ENCODE assay signal across 8 cellular contexts in genomic region chr11:107741044-107741823, GRCh38. TPM values are rescaled to one million over a fixed set of nuclear protein-coding genes. Genes with fewer than 3 reads are reported as not detected.
DNase-seq lines count a peak whose midpoint lies in the region; ATAC-seq and TF ChIP-seq lines count a peak whose summit lies in the region.

No MANE protein-coding gene starts in this region.

- intact Hi-C loops in heart left ventricle (cut with DNase I): no loop called here
- intact Hi-C loops in left cardiac atrium (cut with DNase I): no loop called here
- intact Hi-C loops in lower lobe of right lung (cut with DNase I): no loop called here
- intact Hi-C loops in activated T-helper 2 cell treated with anti-CD3 and anti-CD28 coated beads, Interferon-gamma antibody, Interleukin-2, Interleukin-4, amounts not matched to agents 10 μg/mL and 5 μg/mL and 100 μg/mL, durations not matched to agents 14 hours and 24 hours and 36 hours (cut with micrococcal nuclease): loop anchor here (2.0 kb wide), 1 partner anchor 158 kb away; no protein-coding TSS in a partner anchor

- TF ChIP-seq CTCF in heart left ventricle (IDR thresholded peaks at IDR 0.05) (peak in 10 of 12 donors; percentile 14 to 55 (median 30)), lower lobe of right lung (IDR thresholded peaks at IDR 0.05) (peak; percentile 32)

- H3K4me3 Mint-ChIP-seq in activated T-helper 2 cell treated with anti-CD3 and anti-CD28 coated beads, Interferon-gamma antibody, Interleukin-2, Interleukin-4, amounts not matched to agents 10 μg/mL and 5 μg/mL and 100 μg/mL, durations not matched to agents 14 hours and 24 hours and 36 hours (ENCODE audit: low read depth): no peak overlapping the region

- H4K20me1 ChIP-seq in Karpas-422 (ENCODE audit: insufficient read depth, low read depth, low read length): no peaks in the 10 kb centered on the region

- no peak for DNase-seq in heart left ventricle
- no peak for DNase-seq in left cardiac atrium
- DNase-seq in Karpas-422: peak; percentile 90
- peak; percentile 41 for DNase-seq in amniotic epithelial cell (ENCODE audit: low read depth)
- peak; percentile 61 for DNase-seq in lower lobe of right lung
- no peak for DNase-seq in activated T-helper 2 cell treated with anti-CD3 and anti-CD28 coated beads, Interferon-gamma antibody, Interleukin-2, Interleukin-4, amounts not matched to agents 10 μg/mL and 5 μg/mL and 100 μg/mL, durations not matched to agents 14 hours and 24 hours and 36 hours (ENCODE audit: low spot score)

- H2AFZ ChIP-seq in Karpas-422 (ENCODE audit: low read length): peak overlapping the region; percentile 60

- no peaks in the 10 kb centered on the region for H3K36me3 Mint-ChIP-seq in activated T-helper 2 cell treated with anti-CD3 and anti-CD28 coated beads, Interferon-gamma antibody, Interleukin-2, Interleukin-4, amounts not matched to agents 10 μg/mL and 5 μg/mL and 100 μg/mL, durations not matched to agents 14 hours and 24 hours and 36 hours (ENCODE audit: low read depth)

- H3K4me1 ChIP-seq in heart left ventricle: no peaks in the 10 kb centered on the region
- no peaks in the 10 kb centered on the region for H3K4me1 ChIP-seq in Karpas-422 (ENCODE audit: low read length)
- no peaks in the 10 kb centered on the region for H3K4me1 ChIP-seq in lower lobe of right lung

- H3K27ac Mint-ChIP-seq in activated T-helper 2 cell treated with anti-CD3 and anti-CD28 coated beads, Interferon-gamma antibody, Interleukin-2, Interleukin-4, amounts not matched to agents 10 μg/mL and 5 μg/mL and 100 μg/mL, durations not matched to agents 14 hours and 24 hours and 36 hours: no peak overlapping the region

- no peak overlapping the region for H3K9ac ChIP-seq in Karpas-422 (ENCODE audit: low read length)

- no peak overlapping the region for H3K4me2 ChIP-seq in Karpas-422 (ENCODE audit: low read depth, low read length, poor library complexity, severe bottlenecking)

- 44 to 52% (median 47%) methylated on average over 6 to 7 of the region's 7 CpGs for WGBS in heart left ventricle, 4 donors

- H3K4me3 ChIP-seq in heart left ventricle: no peak overlapping the region
- H3K4me3 ChIP-seq in Karpas-422 (ENCODE audit: low read length): no peak overlapping the region
- no peak overlapping the region for H3K4me3 ChIP-seq in lower lobe of right lung

- H3K9me2 ChIP-seq in Karpas-422 (replicated peaks; ENCODE audit: insufficient read depth, low read length): no peaks in the 10 kb centered on the region

- no peak for TF ChIP-seq POLR2A in heart left ventricle (IDR thresholded peaks at IDR 0.05)

- no peaks in the 10 kb centered on the region for H3K79me2 ChIP-seq in Karpas-422 (ENCODE audit: low read length)

- H3K27me3 Mint-ChIP-seq in activated T-helper 2 cell treated with anti-CD3 and anti-CD28 coated beads, Interferon-gamma antibody, Interleukin-2, Interleukin-4, amounts not matched to agents 10 μg/mL and 5 μg/mL and 100 μg/mL, durations not matched to agents 14 hours and 24 hours and 36 hours (ENCODE audit: low read depth): peaks cover 16% of the 10 kb centered on the region

- peaks cover 1% of the 10 kb centered on the region for H3K4me1 Mint-ChIP-seq in activated T-helper 2 cell treated with anti-CD3 and anti-CD28 coated beads, Interferon-gamma antibody, Interleukin-2, Interleukin-4, amounts not matched to agents 10 μg/mL and 5 μg/mL and 100 μg/mL, durations not matched to agents 14 hours and 24 hours and 36 hours (ENCODE audit: low read depth)

- H3K27ac ChIP-seq in heart left ventricle: no peak overlapping the region
- H3K27ac ChIP-seq in Karpas-422 (ENCODE audit: low read length): no peak overlapping the region
- H3K27ac ChIP-seq in lower lobe of right lung: no peak overlapping the region

- H3K36me3 ChIP-seq in heart left ventricle (no peaks in the 10 kb centered on the region), Karpas-422 (ENCODE audit: insufficient read depth, low read length) (no peaks in the 10 kb centered on the region), lower lobe of right lung (no peaks in the 10 kb centered on the region)

- ATAC-seq in heart left ventricle: no peak
- ATAC-seq in left cardiac atrium: no peak
- peak; percentile 72 for ATAC-seq in GM21737 (IDR thresholded peaks at IDR 0.05; ENCODE audit: unreplicated experiment)
- peak; percentile 83 to 94 for ATAC-seq in lower lobe of right lung
- no peak for ATAC-seq in HG03135 (IDR thresholded peaks at IDR 0.05; ENCODE audit: unreplicated experiment)

- H3K9me3 ChIP-seq in heart left ventricle: peaks cover 0 to 9% (median 0%) of the 10 kb centered on the region in 12 donors
- no peaks in the 10 kb centered on the region for H3K9me3 ChIP-seq in Karpas-422 (ENCODE audit: low read length)
- no peaks in the 10 kb centered on the region for H3K9me3 ChIP-seq in lower lobe of right lung

- peaks cover 0 to 8% (median 0%) of the 10 kb centered on the region in 9 donors for H3K27me3 ChIP-seq in heart left ventricle
- H3K27me3 ChIP-seq in Karpas-422 (ENCODE audit: low read length): no peaks in the 10 kb centered on the region
- no peaks in the 10 kb centered on the region for H3K27me3 ChIP-seq in lower lobe of right lung (ENCODE audit: low read depth)

- H3K9me3 Mint-ChIP-seq in activated T-helper 2 cell treated with anti-CD3 and anti-CD28 coated beads, Interferon-gamma antibody, Interleukin-2, Interleukin-4, amounts not matched to agents 10 μg/mL and 5 μg/mL and 100 μg/mL, durations not matched to agents 14 hours and 24 hours and 36 hours: no peaks in the 10 kb centered on the region

RNA-seq across cellular contexts. Expression of gene SLN, which starts 29.4 kb away (rescaled TPM):
- total RNA-seq in heart left ventricle (10 to 100 TPM in 1 of 9 donors, 1 to 10 TPM in 8; 1.1 to 27.6 (median 2.6) TPM), left cardiac atrium (100 to 1,000 TPM; 427 to 669 TPM), lower lobe of right lung (0.92 TPM)
- polyA plus RNA-seq in heart left ventricle: 10 to 100 TPM in 1 of 2 donors, 1 to 10 TPM in 1; 1.8 to 64.8 TPM
- not detected in 2 replicates for total RNA-seq in Karpas-422 (2014; rRNA removed; shearing (Covaris generic); ENCODE audit: low replicate concordance)
- total RNA-seq in activated T-helper 2 cell treated with anti-CD3 and anti-CD28 coated beads, Interferon-gamma antibody, Interleukin-2, Interleukin-4, amounts not matched to agents 10 μg/mL and 5 μg/mL and 100 μg/mL, durations not matched to agents 14 hours and 24 hours and 36 hours: not detected in 2 replicates

Comparison
In these comparisons a context has a peak if more than half of its experiments do, and no peak if none do; other contexts are left out.
1. RNA of gene SLN, which starts 29.4 kb away (total RNA-seq): 427 to 669 TPM in left cardiac atrium; 1.1 to 27.6 TPM in heart left ventricle, 0.92 TPM in lower lobe of right lung (single experiment), not detected in activated T-helper 2 cell treated with anti-CD3 and anti-CD28 coated beads, Interferon-gamma antibody, Interleukin-2, Interleukin-4, amounts not matched to agents 10 μg/mL and 5 μg/mL and 100 μg/mL, durations not matched to agents 14 hours and 24 hours and 36 hours and not detected in Karpas-422; every median in the first group is over 10 times any median in the second.
2. ATAC-seq: peak in GM21737 (single experiment) and lower lobe of right lung (2 of 2); none in heart left ventricle (0 of 4), left cardiac atrium (0 of 2) and HG03135 (single experiment).
3. DNase-seq: peak in Karpas-422 (single experiment), amniotic epithelial cell (single experiment) and lower lobe of right lung (single experiment); none in heart left ventricle (0 of 5), left cardiac atrium (single experiment) and activated T-helper 2 cell treated with anti-CD3 and anti-CD28 coated beads, Interferon-gamma antibody, Interleukin-2, Interleukin-4, amounts not matched to agents 10 μg/mL and 5 μg/mL and 100 μg/mL, durations not matched to agents 14 hours and 24 hours and 36 hours (single experiment).